Comparison of ENCODE assay signal across 26 cellular contexts in the genomic region with DNA sequence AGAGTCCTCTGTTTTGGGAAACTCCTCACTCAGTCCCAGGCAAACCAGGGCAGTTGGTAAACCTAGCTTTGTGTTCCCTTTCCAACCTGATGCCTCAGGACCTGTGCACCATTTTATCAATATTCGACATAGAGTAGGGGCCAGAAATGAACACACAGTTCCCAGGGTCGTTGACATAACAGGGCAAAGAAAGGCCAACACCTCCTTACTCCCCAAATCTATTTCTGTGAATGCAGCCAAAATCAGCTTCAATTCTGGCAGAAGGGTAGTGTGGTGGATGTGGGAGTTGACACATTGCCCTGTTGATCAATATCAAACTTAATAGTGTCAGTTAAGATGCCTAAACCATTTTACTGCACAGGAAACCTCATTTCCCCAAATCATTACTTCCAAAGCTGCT.
"Had no signal": no experiment of that assay in that cellular context is flagged by ENCODE, and none has a peak within 500 bp of the region (broad histone marks: within the 10 kb centered on the region; RNA-seq: fewer than 3 reads in every experiment).

No MANE protein-coding gene starts in this region.

- H3K4me1 Mint-ChIP-seq: naive thymus-derived CD8-positive, alpha-beta T cell had no signal

- H3K4me1 ChIP-seq: right atrium auricular region, testis, thyroid gland, transverse colon, vagina had no signal

- H3K27ac Mint-ChIP-seq: naive thymus-derived CD8-positive, alpha-beta T cell; progenitor cell of endocrine pancreas; stimulated activated naive B cell treated with anti-CD40 and anti-IgM and Interleukin-4, amounts not matched to agents 10 μg/mL and 1 μg/mL and 100 μg/mL, for 72 hours had no signal

- H3K27me3 ChIP-seq: left lung, ovary, right atrium auricular region, stomach, testis, thyroid gland, transverse colon, upper lobe of left lung, vagina had no signal

- H3K27ac ChIP-seq: left lung, lower lobe of right lung, ovary, right atrium auricular region, skin epidermis, stomach, testis, thyroid gland, transverse colon, upper lobe of left lung, vagina had no signal

- H3K4me3 Mint-ChIP-seq: naive thymus-derived CD8-positive, alpha-beta T cell; stimulated activated naive B cell treated with anti-CD40 and anti-IgM and Interleukin-4, amounts not matched to agents 10 μg/mL and 1 μg/mL and 100 μg/mL, for 72 hours had no signal

- H3K36me3 ChIP-seq: left lung, lower lobe of right lung, ovary, right atrium auricular region, stomach, thyroid gland, transverse colon, upper lobe of left lung, vagina had no signal

- H3K9me3 Mint-ChIP-seq: naive thymus-derived CD8-positive, alpha-beta T cell; stimulated activated naive B cell treated with anti-CD40 and anti-IgM and Interleukin-4, amounts not matched to agents 10 μg/mL and 1 μg/mL and 100 μg/mL, for 72 hours had no signal

- ATAC-seq: left cardiac atrium; left lung; lower lobe of right lung; naive thymus-derived CD8-positive, alpha-beta T cell; sciatic nerve; stimulated activated naive B cell treated with anti-CD40 and anti-IgM and Interleukin-4, amounts not matched to agents 10 μg/mL and 1 μg/mL and 100 μg/mL, for 72 hours; stimulated activated naive CD8-positive, alpha-beta T cell treated with anti-CD3 and anti-CD28 coated beads, Interleukin-15, Interleukin-2, amounts not matched to agents 100 U/mL and 50 U/mL, for 24 hours had no signal

- H3K9me3 ChIP-seq: left lung, lower lobe of right lung, ovary, right atrium auricular region, stomach, testis, thyroid gland, transverse colon, upper lobe of left lung, vagina had no signal

- FAIRE-seq: keratinocyte had no signal

- DNase-seq: hippocampal formation; kidney glomerular epithelial cell; left cardiac atrium; left lung; lower lobe of right lung; mammary epithelial cell; mesenchymal stem cell; naive thymus-derived CD8-positive, alpha-beta T cell; ovary; stimulated activated CD4-positive, alpha-beta T cell treated with anti-CD3 and anti-CD28 coated beads, Interleukin-12 subunit alpha, Interleukin-12 subunit beta, amount 100 ng/mL, for 4 hours; stimulated activated CD4-positive, alpha-beta T cell treated with anti-CD3 and anti-CD28 coated beads, Interleukin-15, amount 100 ng/mL, for 24 hours; stimulated activated CD4-positive, alpha-beta T cell treated with anti-CD3 and anti-CD28 coated beads, Interleukin-2, amount 100 ng/mL, for 24 hours; stimulated activated CD4-positive, alpha-beta T cell treated with anti-CD3 and anti-CD28 coated beads, Interleukin-4, amount 100 ng/mL, for 1 hour; stimulated activated naive B cell treated with anti-CD40 and anti-IgM and Interleukin-4, amounts not matched to agents 10 μg/mL and 1 μg/mL and 100 μg/mL, for 72 hours; stimulated activated naive CD8-positive, alpha-beta T cell treated with anti-CD3 and anti-CD28 coated beads, Interleukin-15, Interleukin-2, amounts not matched to agents 100 U/mL and 50 U/mL, for 24 hours; stomach; testis; thyroid gland; transverse colon; upper lobe of left lung had no signal

- H3K4me3 ChIP-seq: left lung, lower lobe of right lung, ovary, right atrium auricular region, skin epidermis, stomach, testis, thyroid gland, transverse colon, upper lobe of left lung, vagina had no signal

- H3K36me3 Mint-ChIP-seq: naive thymus-derived CD8-positive, alpha-beta T cell; stimulated activated naive B cell treated with anti-CD40 and anti-IgM and Interleukin-4, amounts not matched to agents 10 μg/mL and 1 μg/mL and 100 μg/mL, for 72 hours had no signal
